In the genomic region with DNA sequence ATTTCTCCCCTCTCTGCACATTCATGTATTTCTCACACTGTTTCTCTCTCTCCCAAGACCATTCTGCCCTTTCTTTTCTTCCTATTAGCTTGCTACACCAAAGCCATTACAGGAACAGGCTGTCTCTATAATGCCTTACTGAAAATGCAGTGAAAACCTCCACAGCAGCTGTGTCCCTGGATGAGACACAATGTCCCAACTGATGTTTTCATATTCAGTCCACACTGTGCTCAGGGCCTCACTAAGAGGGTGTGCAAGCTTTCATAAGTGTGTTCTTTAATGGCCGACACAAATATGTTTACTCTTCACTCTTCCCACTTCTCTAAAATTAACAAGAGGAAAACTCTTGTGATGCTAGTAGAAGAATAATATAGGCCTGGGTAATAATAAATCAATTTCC, we compare ENCODE assay signal across 1 cellular context.
TF ChIP-seq lines count a peak whose summit lies in the region.

No MANE protein-coding gene starts in this region.

TF ChIP-seq in endothelial cell of umbilical vein, 7 proteins besides CTCF, POLR2A, EP300 and RAD21 (continued from another document):
- TF ChIP-seq EZH2 (IDR thresholded peaks at IDR 0.05; ENCODE audit: borderline replicate concordance, low read depth, low read length, severe bottlenecking), result no peak
